10 cellular contexts compared by ENCODE assay signal in genomic region chr12:32252199-32253073, GRCh38.
DNase-seq lines count a peak whose midpoint lies in the region; ATAC-seq and TF ChIP-seq lines count a peak whose summit lies in the region.
"Had no signal": no experiment of that assay in that cellular context is flagged by ENCODE, and none has a peak within 500 bp of the region (broad histone marks: within the 10 kb centered on the region; RNA-seq: fewer than 3 reads in every experiment).

No MANE protein-coding gene starts in this region.

- H2BK120ac ChIP-seq in mesenchymal stem cell (ENCODE audit: low read depth, low read length) = no peak overlapping the region

- H3K4ac ChIP-seq in mesenchymal stem cell (ENCODE audit: low read depth in 1 of 2, low read length in 2 of 2) = no peak overlapping the region

- BruUV-seq in A673 (replicated peaks; lab: Mats Ljungman, UMichigan) (no TSS peak), Caco-2 (replicated peaks; lab: Mats Ljungman, UMichigan) (no TSS peak)

- no peak overlapping the region for H2BK5ac ChIP-seq in mesenchymal stem cell (ENCODE audit: low read depth, low read length, poor library complexity, severe bottlenecking)

- no peaks in the 10 kb centered on the region for H3K9me3 ChIP-seq in mesenchymal stem cell (ENCODE audit: control insufficient read depth, low read length)
- no peaks in the 10 kb centered on the region for H3K9me3 ChIP-seq in A673 (ENCODE audit: low read depth, low read length, poor library complexity, severe bottlenecking)
- peaks cover 9% of the 10 kb centered on the region for H3K9me3 ChIP-seq in Caco-2

- H2AFZ ChIP-seq in mesenchymal stem cell (ENCODE audit: low read depth, low read length) = no peak overlapping the region

- H3K9me3 Mint-ChIP-seq in Caco-2 (ENCODE audit: unreplicated experiment) = peaks cover 19% of the 10 kb centered on the region

- CTCF ChIA-PET in A673 (lab: Charles Lee) (no interaction called here), Caco-2 (lab: Charles Lee) (interaction anchor here (0.6 kb wide), 1 partner anchor 599 kb away, joined by 4 read pairs; no protein-coding TSS in a partner anchor)

- POLR2A ChIA-PET in A673 (lab: Charles Lee; ENCODE audit: low non-redundant PET) (no interaction called here), Caco-2 (lab: Charles Lee) (no interaction called here)

- no peaks in the 10 kb centered on the region for H3K27me3 Mint-ChIP-seq in Caco-2 (ENCODE audit: insufficient read depth, unreplicated experiment)

- no peak overlapping the region for H4K8ac ChIP-seq in mesenchymal stem cell (ENCODE audit: low read length)

- H2BK15ac ChIP-seq in mesenchymal stem cell (ENCODE audit: low read depth, poor library complexity, severe bottlenecking) = no peak overlapping the region

- H3K4me1 Mint-ChIP-seq in Caco-2 (ENCODE audit: low read depth, unreplicated experiment) = peaks cover 11% of the 10 kb centered on the region

- H3K4me1 ChIP-seq in mesenchymal stem cell (ENCODE audit: control insufficient read depth, insufficient read depth, low read depth, low read length) (peaks cover 12% of the 10 kb centered on the region), A673 (ENCODE audit: insufficient read depth, low read length, poor library complexity, severe bottlenecking) (peaks cover 8% of the 10 kb centered on the region), Caco-2 (no peaks in the 10 kb centered on the region)

- no peak overlapping the region for H3K27ac ChIP-seq in mesenchymal stem cell (ENCODE audit: low read length, poor library complexity, severe bottlenecking)
- no peak overlapping the region for H3K27ac ChIP-seq in A673 (ENCODE audit: low read depth, low read length, poor library complexity, severe bottlenecking)

- H3K18ac ChIP-seq in mesenchymal stem cell (ENCODE audit: low read depth in 1 of 2, low read length in 2 of 2) = no peak overlapping the region

- peaks cover 0 to 3% of the 10 kb centered on the region in 2 experiments for H3K36me3 ChIP-seq in mesenchymal stem cell (ENCODE audit: control insufficient read depth in 1 of 2, insufficient read depth in 2 of 2, low read depth in 1 of 2, low read length in 2 of 2)
- no peaks in the 10 kb centered on the region for H3K36me3 ChIP-seq in A673 (ENCODE audit: insufficient read depth, low read length, poor library complexity, severe bottlenecking)
- H3K36me3 ChIP-seq in Caco-2 (ENCODE audit: control insufficient read depth, insufficient read depth, low read length) = no peaks in the 10 kb centered on the region

- intact Hi-C loops in A673 (cut with micrococcal nuclease; ENCODE audit: unreplicated experiment) = no loop called here
- intact Hi-C loops in Caco-2 (cut with micrococcal nuclease; ENCODE audit: unreplicated experiment) = no loop called here

- no peak overlapping the region for H2BK12ac ChIP-seq in mesenchymal stem cell (ENCODE audit: low read length in 2 of 2)

- no peak overlapping the region for H4K91ac ChIP-seq in mesenchymal stem cell (ENCODE audit: low read length)

- WGBS in mesenchymal stem cell = 96% methylated on average over 13 of the region's 13 CpGs

- H3K4me3 ChIP-seq in mesenchymal stem cell (ENCODE audit: insufficient read depth in 1 of 2, low read depth in 1 of 2, low read length in 2 of 2) (no peak overlapping the region), A673 (ENCODE audit: low read depth, low read length, poor library complexity, severe bottlenecking) (no peak overlapping the region), Caco-2 (ENCODE audit: low read depth, low read length) (no peak overlapping the region)

- peaks cover 15% of the 10 kb centered on the region for H3K79me1 ChIP-seq in mesenchymal stem cell (replicated peaks; ENCODE audit: low read length, poor library complexity, severe bottlenecking)

- peak overlapping the region; percentile 88 for H2AK5ac ChIP-seq in mesenchymal stem cell (ENCODE audit: low read length, severe bottlenecking)

- H3K14ac ChIP-seq in mesenchymal stem cell (ENCODE audit: low read length in 2 of 2) = no peak overlapping the region

- TF ChIP-seq CTCF in A673 (conservative IDR thresholded peaks at IDR 0.05; ENCODE audit: low read depth, low read length) (no peak), Caco-2 (IDR thresholded peaks at IDR 0.05; ENCODE audit: insufficient read depth in 1 of 2, low read depth in 1 of 2, low read length in 1 of 2, severe bottlenecking in 1 of 2, unreplicated experiment in 1 of 2) (no peak)

- H3K23ac ChIP-seq in mesenchymal stem cell (ENCODE audit: low read length in 2 of 2) = no peak overlapping the region

- H3K9ac ChIP-seq in mesenchymal stem cell (ENCODE audit: low read length) = no peak overlapping the region

- peak; percentile 83 for ATAC-seq in GM18867 (IDR thresholded peaks at IDR 0.05; ENCODE audit: unreplicated experiment)
- ATAC-seq in GM21619 (IDR thresholded peaks at IDR 0.05; ENCODE audit: unreplicated experiment) = peak; percentile 84
- peak; percentile 85 for ATAC-seq in HG03442 (IDR thresholded peaks at IDR 0.05; ENCODE audit: unreplicated experiment)

- H3K36me3 Mint-ChIP-seq in Caco-2 (ENCODE audit: insufficient read depth, unreplicated experiment) = peaks cover 17% of the 10 kb centered on the region

- H3K27ac Mint-ChIP-seq in Caco-2 (ENCODE audit: unreplicated experiment) = no peak overlapping the region
- H3K27ac Mint-ChIP-seq: mesothelial cell of epicardium had no signal

- no peak overlapping the region for H3K4me2 ChIP-seq in mesenchymal stem cell (ENCODE audit: low read length, poor library complexity, severe bottlenecking)

- no peak overlapping the region for H3K4me3 Mint-ChIP-seq in Caco-2 (ENCODE audit: unreplicated experiment)
- H3K4me3 Mint-ChIP-seq: mesothelial cell of epicardium had no signal

- no peak for DNase-seq in mesenchymal stem cell
- DNase-seq in DMS53 (lab: John Stamatoyannopoulos, UW) = no peak
- no peak for DNase-seq in A673 (ENCODE audit: low spot score)
- no peak for DNase-seq in cortex of kidney (lab: John Stamatoyannopoulos, UW)
- no peak for DNase-seq in Caco-2
- DNase-seq: activated CD4-positive, alpha-beta T cell treated with anti-CD3 and anti-CD28 coated beads, Interleukin-2, amount 50 U/mL, for 48 hours had no signal

- H3K27me3 ChIP-seq in mesenchymal stem cell (ENCODE audit: control insufficient read depth in 1 of 2, insufficient read depth in 1 of 2, low read length in 2 of 2) = no peaks in the 10 kb centered on the region
- H3K27me3 ChIP-seq in A673 (replicated peaks; ENCODE audit: insufficient read depth, low read depth, low read length, poor library complexity) = no peaks in the 10 kb centered on the region
- no peaks in the 10 kb centered on the region for H3K27me3 ChIP-seq in Caco-2 (replicated peaks; ENCODE audit: control insufficient read depth, insufficient read depth, low read length)
